Comparison of ENCODE assay signal across 1 cellular context in the genomic region with DNA sequence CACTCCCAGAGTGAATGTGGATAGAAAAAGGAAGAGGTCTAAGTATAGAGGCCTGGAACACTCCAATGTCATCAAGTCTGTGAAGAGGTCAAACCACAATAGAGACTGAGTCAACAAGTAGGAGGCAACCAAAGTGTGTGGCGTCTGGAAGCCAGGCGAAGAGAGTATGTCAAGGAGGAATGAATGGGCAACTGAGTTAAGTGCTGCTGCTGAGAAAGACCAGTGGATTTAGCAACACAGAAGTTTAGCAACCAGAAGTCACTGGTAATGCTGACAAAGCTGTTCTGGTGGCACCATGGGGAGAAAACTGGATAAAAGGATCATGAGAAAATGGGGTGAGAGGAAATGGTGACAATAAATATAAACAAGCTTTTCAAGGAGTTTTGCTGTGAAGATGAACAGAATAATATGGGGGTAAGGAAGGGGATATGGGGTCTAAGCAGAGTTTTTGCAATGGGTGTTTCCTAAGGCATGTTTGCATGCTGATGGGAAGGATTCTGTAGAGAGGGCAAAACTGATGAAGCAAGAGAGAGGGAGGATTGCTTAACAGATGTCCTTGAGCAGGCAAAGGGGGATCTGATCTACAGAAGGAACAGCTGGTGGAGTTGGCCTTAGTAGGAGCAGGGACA.
TF ChIP-seq lines count a peak whose summit lies in the region.

No MANE protein-coding gene starts in this region.

TF ChIP-seq in K562, 482 proteins besides CTCF, POLR2A, EP300 and RAD21 (continued from another document and continues in another):
- TF ChIP-seq, protein P1, sequence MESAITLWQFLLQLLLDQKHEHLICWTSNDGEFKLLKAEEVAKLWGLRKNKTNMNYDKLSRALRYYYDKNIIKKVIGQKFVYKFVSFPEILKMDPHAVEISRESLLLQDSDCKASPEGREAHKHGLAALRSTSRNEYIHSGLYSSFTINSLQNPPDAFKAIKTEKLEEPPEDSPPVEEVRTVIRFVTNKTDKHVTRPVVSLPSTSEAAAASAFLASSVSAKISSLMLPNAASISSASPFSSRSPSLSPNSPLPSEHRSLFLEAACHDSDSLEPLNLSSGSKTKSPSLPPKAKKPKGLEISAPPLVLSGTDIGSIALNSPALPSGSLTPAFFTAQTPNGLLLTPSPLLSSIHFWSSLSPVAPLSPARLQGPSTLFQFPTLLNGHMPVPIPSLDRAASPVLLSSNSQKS (CRISPR knock-in tag; IDR thresholded peaks at IDR 0.05): no peak
- TF ChIP-seq ZBTB8A (IDR thresholded peaks at IDR 0.05; ENCODE audit: partially characterized antibody): no peak
- TF ChIP-seq CBX1 (IDR thresholded peaks at IDR 0.05; ENCODE audit: low read depth): no peak
- TF ChIP-seq, protein P2, sequence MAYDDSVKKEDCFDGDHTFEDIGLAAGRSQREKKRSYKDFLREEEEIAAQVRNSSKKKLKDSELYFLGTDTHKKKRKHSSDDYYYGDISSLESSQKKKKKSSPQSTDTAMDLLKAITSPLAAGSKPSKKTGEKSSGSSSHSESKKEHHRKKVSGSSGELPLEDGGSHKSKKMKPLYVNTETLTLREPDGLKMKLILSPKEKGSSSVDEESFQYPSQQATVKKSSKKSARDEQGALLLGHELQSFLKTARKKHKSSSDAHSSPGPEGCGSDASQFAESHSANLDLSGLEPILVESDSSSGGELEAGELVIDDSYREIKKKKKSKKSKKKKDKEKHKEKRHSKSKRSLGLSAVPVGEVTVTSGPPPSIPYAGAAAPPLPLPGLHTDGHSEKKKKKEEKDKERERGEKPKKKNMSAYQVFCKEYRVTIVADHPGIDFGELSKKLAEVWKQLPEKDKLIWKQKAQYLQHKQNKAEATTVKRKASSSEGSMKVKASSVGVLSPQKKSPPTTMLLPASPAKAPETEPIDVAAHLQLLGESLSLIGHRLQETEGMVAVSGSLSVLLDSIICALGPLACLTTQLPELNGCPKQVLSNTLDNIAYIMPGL (CRISPR knock-in tag; IDR thresholded peaks at IDR 0.05): no peak
- TF ChIP-seq, protein P3, sequence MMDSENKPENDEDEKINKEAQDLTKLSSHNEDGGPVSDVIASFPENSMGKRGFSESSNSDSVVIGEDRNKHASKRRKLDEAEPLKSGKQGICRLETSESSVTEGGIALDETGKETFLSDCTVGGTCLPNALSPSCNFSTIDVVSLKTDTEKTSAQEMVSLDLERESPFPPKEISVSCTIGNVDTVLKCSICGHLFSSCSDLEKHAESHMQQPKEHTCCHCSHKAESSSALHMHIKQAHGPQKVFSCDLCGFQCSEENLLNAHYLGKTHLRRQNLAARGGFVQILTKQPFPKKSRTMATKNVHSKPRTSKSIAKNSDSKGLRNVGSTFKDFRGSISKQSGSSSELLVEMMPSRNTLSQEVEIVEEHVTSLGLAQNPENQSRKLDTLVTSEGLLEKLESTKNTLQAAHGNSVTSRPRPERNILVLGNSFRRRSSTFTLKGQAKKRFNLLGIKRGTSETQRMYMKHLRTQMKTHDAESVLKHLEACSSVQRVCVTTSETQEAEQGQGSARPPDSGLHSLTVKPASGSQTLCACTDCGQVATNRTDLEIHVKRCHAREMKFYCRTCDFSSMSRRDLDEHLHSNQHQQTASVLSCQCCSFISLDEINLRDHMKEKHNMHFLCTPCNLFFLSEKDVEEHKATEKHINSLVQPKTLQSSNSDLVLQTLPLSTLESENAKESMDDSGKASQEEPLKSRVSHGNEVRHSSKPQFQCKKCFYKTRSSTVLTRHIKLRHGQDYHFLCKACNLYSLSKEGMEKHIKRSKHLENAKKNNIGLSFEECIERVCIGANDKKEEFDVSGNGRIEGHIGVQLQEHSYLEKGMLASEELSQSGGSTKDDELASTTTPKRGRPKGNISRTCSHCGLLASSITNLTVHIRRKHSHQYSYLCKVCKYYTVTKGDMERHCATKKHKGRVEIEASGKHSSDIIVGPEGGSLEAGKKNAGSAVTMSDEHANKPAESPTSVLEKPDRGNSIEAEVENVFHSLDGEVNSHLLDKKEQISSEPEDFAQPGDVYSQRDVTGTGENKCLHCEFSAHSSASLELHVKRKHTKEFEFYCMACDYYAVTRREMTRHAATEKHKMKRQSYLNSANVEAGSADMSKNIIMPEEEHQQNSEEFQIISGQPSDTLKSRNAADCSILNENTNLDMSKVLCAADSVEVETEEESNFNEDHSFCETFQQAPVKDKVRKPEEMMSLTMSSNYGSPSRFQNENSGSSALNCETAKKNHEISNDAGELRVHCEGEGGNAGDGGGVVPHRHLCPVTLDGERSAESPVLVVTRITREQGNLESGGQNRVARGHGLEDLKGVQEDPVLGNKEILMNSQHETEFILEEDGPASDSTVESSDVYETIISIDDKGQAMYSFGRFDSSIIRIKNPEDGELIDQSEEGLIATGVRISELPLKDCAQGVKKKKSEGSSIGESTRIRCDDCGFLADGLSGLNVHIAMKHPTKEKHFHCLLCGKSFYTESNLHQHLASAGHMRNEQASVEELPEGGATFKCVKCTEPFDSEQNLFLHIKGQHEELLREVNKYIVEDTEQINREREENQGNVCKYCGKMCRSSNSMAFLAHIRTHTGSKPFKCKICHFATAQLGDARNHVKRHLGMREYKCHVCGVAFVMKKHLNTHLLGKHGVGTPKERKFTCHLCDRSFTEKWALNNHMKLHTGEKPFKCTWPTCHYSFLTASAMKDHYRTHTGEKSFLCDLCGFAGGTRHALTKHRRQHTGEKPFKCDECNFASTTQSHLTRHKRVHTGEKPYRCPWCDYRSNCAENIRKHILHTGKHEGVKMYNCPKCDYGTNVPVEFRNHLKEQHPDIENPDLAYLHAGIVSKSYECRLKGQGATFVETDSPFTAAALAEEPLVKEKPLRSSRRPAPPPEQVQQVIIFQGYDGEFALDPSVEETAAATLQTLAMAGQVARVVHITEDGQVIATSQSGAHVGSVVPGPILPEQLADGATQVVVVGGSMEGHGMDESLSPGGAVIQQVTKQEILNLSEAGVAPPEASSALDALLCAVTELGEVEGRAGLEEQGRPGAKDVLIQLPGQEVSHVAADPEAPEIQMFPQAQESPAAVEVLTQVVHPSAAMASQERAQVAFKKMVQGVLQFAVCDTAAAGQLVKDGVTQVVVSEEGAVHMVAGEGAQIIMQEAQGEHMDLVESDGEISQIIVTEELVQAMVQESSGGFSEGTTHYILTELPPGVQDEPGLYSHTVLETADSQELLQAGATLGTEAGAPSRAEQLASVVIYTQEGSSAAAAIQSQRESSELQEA (IDR thresholded peaks at IDR 0.05; ENCODE audit: low read depth): no peak
- TF ChIP-seq ZNF764 (CRISPR knock-in tag; IDR thresholded peaks at IDR 0.05; ENCODE audit: low read depth): no peak
- peak; percentile 80 for TF ChIP-seq CBFA2T3 (IDR thresholded peaks at IDR 0.05)
- TF ChIP-seq, protein P4, sequence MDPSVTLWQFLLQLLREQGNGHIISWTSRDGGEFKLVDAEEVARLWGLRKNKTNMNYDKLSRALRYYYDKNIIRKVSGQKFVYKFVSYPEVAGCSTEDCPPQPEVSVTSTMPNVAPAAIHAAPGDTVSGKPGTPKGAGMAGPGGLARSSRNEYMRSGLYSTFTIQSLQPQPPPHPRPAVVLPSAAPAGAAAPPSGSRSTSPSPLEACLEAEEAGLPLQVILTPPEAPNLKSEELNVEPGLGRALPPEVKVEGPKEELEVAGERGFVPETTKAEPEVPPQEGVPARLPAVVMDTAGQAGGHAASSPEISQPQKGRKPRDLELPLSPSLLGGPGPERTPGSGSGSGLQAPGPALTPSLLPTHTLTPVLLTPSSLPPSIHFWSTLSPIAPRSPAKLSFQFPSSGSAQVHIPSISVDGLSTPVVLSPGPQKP (CRISPR knock-in tag; IDR thresholded peaks at IDR 0.05): no peak
- no peak for TF ChIP-seq ZNF133 (CRISPR knock-in tag; IDR thresholded peaks at IDR 0.05)
- no peak for TF ChIP-seq NFYB (IDR thresholded peaks at IDR 0.05; ENCODE audit: extremely low read depth, insufficient read length)
- peak; percentile 83 for TF ChIP-seq MEIS2 (IDR thresholded peaks at IDR 0.05; ENCODE audit: partially characterized antibody)
- no peak for TF ChIP-seq KDM2B (CRISPR knock-in tag; IDR thresholded peaks at IDR 0.05)
- no peak for TF ChIP-seq ZNF717 (CRISPR knock-in tag; IDR thresholded peaks at IDR 0.05)
- no peak for TF ChIP-seq JUNB (CRISPR knock-in tag; conservative IDR thresholded peaks at IDR 0.05)
- no peak for TF ChIP-seq KLF1 (tag; IDR thresholded peaks at IDR 0.05)
- TF ChIP-seq ZNF324 (CRISPR knock-in tag; IDR thresholded peaks at IDR 0.05): no peak
- no peak for TF ChIP-seq EZH2 (IDR thresholded peaks at IDR 0.05; ENCODE audit: borderline replicate concordance, low read depth, low read length)
- no peak for TF ChIP-seq RUNX1 (IDR thresholded peaks at IDR 0.05; ENCODE audit: low read depth)
- peak; percentile 79 for TF ChIP-seq DPF2 (IDR thresholded peaks at IDR 0.05)
- no peak for TF ChIP-seq HLTF (IDR thresholded peaks at IDR 0.05)
- TF ChIP-seq ZKSCAN1 (IDR thresholded peaks at IDR 0.05; ENCODE audit: low read depth, low read length): no peak
- TF ChIP-seq, protein P5, sequence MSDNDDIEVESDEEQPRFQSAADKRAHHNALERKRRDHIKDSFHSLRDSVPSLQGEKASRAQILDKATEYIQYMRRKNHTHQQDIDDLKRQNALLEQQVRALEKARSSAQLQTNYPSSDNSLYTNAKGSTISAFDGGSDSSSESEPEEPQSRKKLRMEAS (CRISPR knock-in tag; IDR thresholded peaks at IDR 0.05): no peak
- TF ChIP-seq SLC30A9 (CRISPR knock-in tag; IDR thresholded peaks at IDR 0.05): no peak
- TF ChIP-seq HEY1 (CRISPR knock-in tag; IDR thresholded peaks at IDR 0.05; ENCODE audit: borderline replicate concordance): no peak
- no peak for TF ChIP-seq PHB (CRISPR knock-in tag; IDR thresholded peaks at IDR 0.05)
- no peak for TF ChIP-seq ZZZ3 (IDR thresholded peaks at IDR 0.05)
- TF ChIP-seq, protein P6, sequence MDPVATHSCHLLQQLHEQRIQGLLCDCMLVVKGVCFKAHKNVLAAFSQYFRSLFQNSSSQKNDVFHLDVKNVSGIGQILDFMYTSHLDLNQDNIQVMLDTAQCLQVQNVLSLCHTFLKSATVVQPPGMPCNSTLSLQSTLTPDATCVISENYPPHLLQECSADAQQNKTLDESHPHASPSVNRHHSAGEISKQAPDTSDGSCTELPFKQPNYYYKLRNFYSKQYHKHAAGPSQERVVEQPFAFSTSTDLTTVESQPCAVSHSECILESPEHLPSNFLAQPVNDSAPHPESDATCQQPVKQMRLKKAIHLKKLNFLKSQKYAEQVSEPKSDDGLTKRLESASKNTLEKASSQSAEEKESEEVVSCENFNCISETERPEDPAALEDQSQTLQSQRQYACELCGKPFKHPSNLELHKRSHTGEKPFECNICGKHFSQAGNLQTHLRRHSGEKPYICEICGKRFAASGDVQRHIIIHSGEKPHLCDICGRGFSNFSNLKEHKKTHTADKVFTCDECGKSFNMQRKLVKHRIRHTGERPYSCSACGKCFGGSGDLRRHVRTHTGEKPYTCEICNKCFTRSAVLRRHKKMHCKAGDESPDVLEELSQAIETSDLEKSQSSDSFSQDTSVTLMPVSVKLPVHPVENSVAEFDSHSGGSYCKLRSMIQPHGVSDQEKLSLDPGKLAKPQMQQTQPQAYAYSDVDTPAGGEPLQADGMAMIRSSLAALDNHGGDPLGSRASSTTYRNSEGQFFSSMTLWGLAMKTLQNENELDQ (CRISPR knock-in tag; IDR thresholded peaks at IDR 0.05; ENCODE audit: borderline replicate concordance): no peak
- TF ChIP-seq JUND (IDR thresholded peaks at IDR 0.05; ENCODE audit: borderline replicate concordance, low read depth, low read length): peak; percentile 83
- peak; percentile 82; the same call in 1 of the 3 replicates for TF ChIP-seq JUND (tag; IDR thresholded peaks at IDR 0.05; ENCODE audit: borderline replicate concordance, low read depth, low read length)
- no peak for TF ChIP-seq ZNF174 (CRISPR knock-in tag; IDR thresholded peaks at IDR 0.05)
- TF ChIP-seq, protein P7, sequence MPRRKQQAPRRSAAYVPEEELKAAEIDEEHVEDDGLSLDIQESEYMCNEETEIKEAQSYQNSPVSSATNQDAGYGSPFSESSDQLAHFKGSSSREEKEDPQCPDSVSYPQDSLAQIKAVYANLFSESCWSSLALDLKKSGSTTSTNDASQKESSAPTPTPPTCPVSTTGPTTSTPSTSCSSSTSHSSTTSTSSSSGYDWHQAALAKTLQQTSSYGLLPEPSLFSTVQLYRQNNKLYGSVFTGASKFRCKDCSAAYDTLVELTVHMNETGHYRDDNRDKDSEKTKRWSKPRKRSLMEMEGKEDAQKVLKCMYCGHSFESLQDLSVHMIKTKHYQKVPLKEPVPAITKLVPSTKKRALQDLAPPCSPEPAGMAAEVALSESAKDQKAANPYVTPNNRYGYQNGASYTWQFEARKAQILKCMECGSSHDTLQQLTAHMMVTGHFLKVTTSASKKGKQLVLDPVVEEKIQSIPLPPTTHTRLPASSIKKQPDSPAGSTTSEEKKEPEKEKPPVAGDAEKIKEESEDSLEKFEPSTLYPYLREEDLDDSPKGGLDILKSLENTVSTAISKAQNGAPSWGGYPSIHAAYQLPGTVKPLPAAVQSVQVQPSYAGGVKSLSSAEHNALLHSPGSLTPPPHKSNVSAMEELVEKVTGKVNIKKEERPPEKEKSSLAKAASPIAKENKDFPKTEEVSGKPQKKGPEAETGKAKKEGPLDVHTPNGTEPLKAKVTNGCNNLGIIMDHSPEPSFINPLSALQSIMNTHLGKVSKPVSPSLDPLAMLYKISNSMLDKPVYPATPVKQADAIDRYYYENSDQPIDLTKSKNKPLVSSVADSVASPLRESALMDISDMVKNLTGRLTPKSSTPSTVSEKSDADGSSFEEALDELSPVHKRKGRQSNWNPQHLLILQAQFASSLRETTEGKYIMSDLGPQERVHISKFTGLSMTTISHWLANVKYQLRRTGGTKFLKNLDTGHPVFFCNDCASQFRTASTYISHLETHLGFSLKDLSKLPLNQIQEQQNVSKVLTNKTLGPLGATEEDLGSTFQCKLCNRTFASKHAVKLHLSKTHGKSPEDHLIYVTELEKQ (CRISPR knock-in tag; IDR thresholded peaks at IDR 0.05): no peak
- no peak for TF ChIP-seq MECOM (CRISPR knock-in tag; IDR thresholded peaks at IDR 0.05)
- TF ChIP-seq ZNF699 (CRISPR knock-in tag; IDR thresholded peaks at IDR 0.05; ENCODE audit: insufficient replicate concordance): no peak
- TF ChIP-seq, protein P8, sequence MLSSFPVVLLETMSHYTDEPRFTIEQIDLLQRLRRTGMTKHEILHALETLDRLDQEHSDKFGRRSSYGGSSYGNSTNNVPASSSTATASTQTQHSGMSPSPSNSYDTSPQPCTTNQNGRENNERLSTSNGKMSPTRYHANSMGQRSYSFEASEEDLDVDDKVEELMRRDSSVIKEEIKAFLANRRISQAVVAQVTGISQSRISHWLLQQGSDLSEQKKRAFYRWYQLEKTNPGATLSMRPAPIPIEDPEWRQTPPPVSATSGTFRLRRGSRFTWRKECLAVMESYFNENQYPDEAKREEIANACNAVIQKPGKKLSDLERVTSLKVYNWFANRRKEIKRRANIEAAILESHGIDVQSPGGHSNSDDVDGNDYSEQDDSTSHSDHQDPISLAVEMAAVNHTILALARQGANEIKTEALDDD (IDR thresholded peaks at IDR 0.05): peak; percentile 94
- TF ChIP-seq HDAC6 (IDR thresholded peaks at IDR 0.05; ENCODE audit: low read depth, low read length): no peak
- no peak for TF ChIP-seq GTF2E2 (tag; IDR thresholded peaks at IDR 0.05)
- no peak for TF ChIP-seq ZNF668 (CRISPR knock-in tag; IDR thresholded peaks at IDR 0.05)
- TF ChIP-seq NFE2L1 (tag; IDR thresholded peaks at IDR 0.05; ENCODE audit: borderline replicate concordance, low read depth): no peak
- TF ChIP-seq ZNF79 (CRISPR knock-in tag; IDR thresholded peaks at IDR 0.05; ENCODE audit: low read depth): no peak
- TF ChIP-seq SMARCA5 (IDR thresholded peaks at IDR 0.05): no peak
- TF ChIP-seq ZNF146 (CRISPR knock-in tag; IDR thresholded peaks at IDR 0.05; ENCODE audit: unreplicated experiment): no peak
- TF ChIP-seq SMAD3 (CRISPR knock-in tag; conservative IDR thresholded peaks at IDR 0.05): no peak
